ENCODE assay signal across 9 cellular contexts in genomic region chr5:68274847-68275700, GRCh38. TPM values are rescaled to one million over a fixed set of nuclear protein-coding genes. Genes with fewer than 3 reads are reported as not detected.
A peak's percentile ranks its signal among the peaks of the same experiment; 100 is the strongest.
DNase-seq lines count a peak whose midpoint lies in the region; ATAC-seq, FAIRE-seq and TF ChIP-seq lines count a peak whose summit lies in the region.
"Had no signal": no experiment of that assay in that cellular context is flagged by ENCODE, and none has a peak within 500 bp of the region (broad histone marks: within the 10 kb centered on the region; RNA-seq: fewer than 3 reads in every experiment).

No MANE protein-coding gene starts in this region.

- FAIRE-seq in GM12878 (lab: Jason Lieb, UNC) = peak; percentile 62

- peak overlapping the region; percentile 43; the same call in 1 of the 2 replicates for H3K9ac ChIP-seq in GM12878 (ENCODE audit: control insufficient read depth, insufficient read depth, low read length)

- H3K9me3 ChIP-seq in heart right ventricle (no peaks in the 10 kb centered on the region), GM12878 (replicated peaks; ENCODE audit: control insufficient read depth, insufficient read depth, low read length) (no peaks in the 10 kb centered on the region), upper lobe of right lung (no peaks in the 10 kb centered on the region), WERI-Rb-1 (ENCODE audit: severe bottlenecking) (no peaks in the 10 kb centered on the region)

- H3K27me3 ChIP-seq in heart right ventricle = no peaks in the 10 kb centered on the region
- no peaks in the 10 kb centered on the region for H3K27me3 ChIP-seq in GM12878 (replicated peaks in 1 of 2; ENCODE audit: control insufficient read depth in 2 of 2, insufficient read depth in 2 of 2, low read length in 1 of 2)
- H3K27me3 ChIP-seq in upper lobe of right lung = no peaks in the 10 kb centered on the region
- H3K27me3 ChIP-seq in WERI-Rb-1 (ENCODE audit: insufficient read depth, low read depth, severe bottlenecking) = no peaks in the 10 kb centered on the region

- H3K4me3 ChIP-seq in heart right ventricle = no peak overlapping the region
- H3K4me3 ChIP-seq in GM12878 = no peak overlapping the region
- H3K4me3 ChIP-seq in upper lobe of right lung = no peak overlapping the region
- no peak overlapping the region for H3K4me3 ChIP-seq in WERI-Rb-1 (ENCODE audit: low read depth, low read length)

- intact Hi-C loops in heart right ventricle (cut with DNase I) = loop anchor here in 2 of 10 donors (5.0 kb wide), 2 partner anchors 583 to 1028 kb away; no protein-coding TSS in a partner anchor
- intact Hi-C loops in Right ventricle myocardium superior (cut with DNase I) = loop anchor here (10.0 kb wide), 1 partner anchor 580 kb away; no protein-coding TSS in a partner anchor
- intact Hi-C loops in GM12878 (cut with micrococcal nuclease; ENCODE audit: unreplicated experiment) = loop anchor here (5.0 to 10.0 kb wide), 2 partner anchors 133 to 470 kb away; no protein-coding TSS in a partner anchor
- intact Hi-C loops in upper lobe of right lung (cut with DNase I) = no loop called here

- WGBS in heart right ventricle, 2 donors = 67 to 71% methylated on average over 9 of the region's 9 CpGs
- 2% methylated on average over 9 of the region's 9 CpGs for WGBS in GM12878 (ENCODE audit: insufficient coverage, insufficient replicate concordance, low lambda C conversion rate, missing lambda C conversion rate)

- in situ Hi-C loops in GM12878 (cut with MboI) = loop anchor here (10.0 kb wide), 1 partner anchor 370 kb away; no protein-coding TSS in a partner anchor

- TF ChIP-seq POLR2A in GM12878 (IDR thresholded peaks at IDR 0.05; ENCODE audit: low read depth, low read length) = no peak

- SMC1A ChIA-PET in GM12878 (lab: Charles Lee; ENCODE audit: uncharacterized antibody, unreplicated experiment) = interaction anchor here (1.0 to 2.5 kb wide), 6 partner anchors 12 to 1078 kb away, joined by 3 to 14 read pairs (median 3); partner anchors contain the start of gene CD180

- peaks cover 19% of the 10 kb centered on the region for H3K79me2 ChIP-seq in GM12878 (ENCODE audit: control insufficient read depth, insufficient read depth, low read length)

- peak overlapping the region; percentile 18; the same call in 1 of the 2 replicates for H2AFZ ChIP-seq in GM12878 (ENCODE audit: control insufficient read depth, low read depth, low read length)

- CTCF ChIA-PET in GM12878 (lab: Yijun Ruan, JAX) = interaction anchor here (0.6 to 0.9 kb wide), 2 partner anchors 13 to 713 kb away, joined by 3 read pairs; no protein-coding TSS in a partner anchor

- DNase-seq in heart right ventricle (no peak), Right ventricle myocardium superior (no peak), GM12878 (ENCODE audit: low read depth, low spot score) (no peak), upper lobe of right lung (no peak), kidney tubule cell (ENCODE audit: low spot score) (no peak), RPMI8226 (no peak), WERI-Rb-1 (no peak)

- RAD21 ChIA-PET in GM12878 (lab: Charles Lee; ENCODE audit: unreplicated experiment) = interaction anchor here (1.6 to 2.3 kb wide), 3 partner anchors 11 to 1029 kb away, joined by 3 to 14 read pairs (median 5); no protein-coding TSS in a partner anchor

- H3K36me3 ChIP-seq in heart right ventricle (peaks cover 0 to 70% (median 24%) of the 10 kb centered on the region in 9 donors), GM12878 (ENCODE audit: control insufficient read depth in 2 of 2, insufficient read depth in 2 of 2, low read length in 1 of 2) (peaks cover 9 to 37% of the 10 kb centered on the region in 2 experiments), upper lobe of right lung (peaks cover 65% of the 10 kb centered on the region), WERI-Rb-1 (peaks cover 28% of the 10 kb centered on the region)

- peak overlapping the region in 7 of 10 donors; percentile 39 to 92 (median 62) for H3K27ac ChIP-seq in heart right ventricle
- peak overlapping the region; percentile 86 for H3K27ac ChIP-seq in GM12878 (ENCODE audit: control insufficient read depth, insufficient read depth)
- peak overlapping the region; percentile 14 for H3K27ac ChIP-seq in upper lobe of right lung
- no peak overlapping the region for H3K27ac ChIP-seq in WERI-Rb-1
- H3K27ac ChIP-seq: RWPE1 had no signal

- TF ChIP-seq CTCF in heart right ventricle (IDR thresholded peaks at IDR 0.05) = no peak
- no peak for TF ChIP-seq CTCF in GM12878 (IDR thresholded peaks at IDR 0.05 in 2 of 3, conservative IDR thresholded peaks at IDR 0.05 in 1 of 3; ENCODE audit: control insufficient read depth in 2 of 3, extremely low read depth in 1 of 3, insufficient read depth in 1 of 3, low read depth in 3 of 3, low read length in 3 of 3)
- no peak for TF ChIP-seq CTCF in upper lobe of right lung (IDR thresholded peaks at IDR 0.05)
- no peak for TF ChIP-seq CTCF in WERI-Rb-1 (IDR thresholded peaks at IDR 0.05; ENCODE audit: low read depth, low read length)

- POLR2A ChIA-PET in GM12878 (lab: Charles Lee) = no interaction called here

- TF ChIP-seq RAD21 in GM12878 (IDR thresholded peaks at IDR 0.05; ENCODE audit: insufficient read depth, low read depth, low read length) = no peak

- H3K4me1 ChIP-seq in heart right ventricle = peaks cover 13 to 72% (median 53%) of the 10 kb centered on the region in 9 donors
- H3K4me1 ChIP-seq in GM12878 (ENCODE audit: control insufficient read depth, insufficient read depth, low read length) = peaks cover 30% of the 10 kb centered on the region
- peaks cover 21% of the 10 kb centered on the region for H3K4me1 ChIP-seq in upper lobe of right lung

- TSS peak; percentile 99 for BruUV-seq in GM12878 (replicated peaks; lab: Mats Ljungman, UMichigan)

- H4K20me1 ChIP-seq in GM12878 (ENCODE audit: control insufficient read depth, insufficient read depth) = no peaks in the 10 kb centered on the region

- H3K4me2 ChIP-seq in GM12878 (ENCODE audit: control insufficient read depth, insufficient read depth) = peak overlapping the region; percentile 86

- ATAC-seq in heart right ventricle (no peak), Right ventricle myocardium superior (ENCODE audit: poor library complexity) (no peak), HG03025 (IDR thresholded peaks at IDR 0.05; ENCODE audit: low FRiP score, unreplicated experiment) (peak; percentile 44), GM12878 (peak; percentile 79), upper lobe of right lung (no peak)

- peak; percentile 67 to 74; a peak in 3 of 4 replicates for TF ChIP-seq EP300 in GM12878 (IDR thresholded peaks at IDR 0.05; ENCODE audit: borderline replicate concordance in 1 of 2, control insufficient read depth in 1 of 2, low read depth in 2 of 2, low read length in 2 of 2)

TF ChIP-seq in GM12878, 131 proteins besides CTCF, POLR2A, EP300 and RAD21 (continues in another document):
- TF ChIP-seq YY1 (IDR thresholded peaks at IDR 0.05; ENCODE audit: low read depth, low read length) = no peak
- TF ChIP-seq MEF2A (IDR thresholded peaks at IDR 0.05; ENCODE audit: insufficient read depth, low read depth, low read length) = 0 out of 2 replicates have a peak, but pooled peaks have one; percentile 30
- TF ChIP-seq POLR2AphosphoS2 (IDR thresholded peaks at IDR 0.05; ENCODE audit: low read depth, low read length) = no peak
- TF ChIP-seq CREM (IDR thresholded peaks at IDR 0.05; ENCODE audit: low read depth) = peak; percentile 55
- no peak for TF ChIP-seq MEF2B (IDR thresholded peaks at IDR 0.05; ENCODE audit: partially characterized antibody, poor library complexity, severe bottlenecking)
- no peak for TF ChIP-seq USF1 (IDR thresholded peaks at IDR 0.05; ENCODE audit: borderline replicate concordance, extremely low read length, insufficient read depth, low read depth, low read length)
- TF ChIP-seq FOXM1 (IDR thresholded peaks at IDR 0.05; ENCODE audit: low read depth, low read length) = peak; percentile 73; the same call in 1 of the 2 replicates
- TF ChIP-seq PML (IDR thresholded peaks at IDR 0.05; ENCODE audit: low read length) = peak; percentile 56; the same call in 1 of the 2 replicates

RNA-seq across cellular contexts. Expression of gene PIK3R1, which starts 59.5 kb away (rescaled TPM):
- total RNA-seq in heart right ventricle (100 to 1,000 TPM in 8 of 10 donors, 10 to 100 TPM in 2; 45.6 to 269 (median 148) TPM), Right ventricle myocardium superior (103 TPM), GM12878 (2014; rRNA removed) (28.0 and 33.3 TPM in 2 replicates), GM12878 (2014; rRNA removed; fragmentation: Illumina TruSeq; extraction: Trizol) (30.1 and 34.9 TPM in 2 replicates), GM12878 (2021) (38.4 and 39.8 TPM in 2 replicates), upper lobe of right lung (137 TPM)
- polyA plus RNA-seq in heart right ventricle (10 to 100 TPM; 12.2 to 22.3 TPM), GM12878 (2011; rRNA removed) (14.6 and 15.9 TPM in 2 replicates), GM12878 (2014; fragmentation: Illumina TruSeq; extraction: Trizol) (34.6 and 38.1 TPM in 2 replicates), GM12878 (2014; fragmentation: Nextera tagmentation; extraction: Ambion mirVana) (1 to 10 TPM; 7.8 to 8.0 TPM), GM12878 (2014; rRNA removed) (15.1 and 15.6 TPM in 2 replicates), GM12878 (2016; fragmentation: Nextera tagmentation; extraction: Ambion mirVana) (10 to 100 TPM; 14.0 to 15.4 TPM)
- 40.8 and 49.4 TPM in 2 replicates for total RNA-seq in GM12878 (2013; cell fraction: nucleolus; rRNA removed)
- 11.5 TPM for polyA plus RNA-seq in GM12878 (2011; ENCODE audit: low read depth)
- 6.9 and 10.1 TPM in 2 replicates for polyA plus RNA-seq in GM12878 (2011; cell fraction: cytosol; rRNA removed)
- polyA plus RNA-seq in GM12878 (2011; cell fraction: nucleus; rRNA removed) = 10.3 and 15.8 TPM in 2 replicates
- polyA plus RNA-seq in GM12878 (2012) = 15.8 and 22.1 TPM in 2 replicates
- 30.3 and 32.3 TPM in 2 replicates for polyA minus RNA-seq in GM12878 (2011; rRNA and poly(A)+ RNA removed)
- 19.0 and 24.7 TPM in 2 replicates for polyA minus RNA-seq in GM12878 (2011; cell fraction: cytosol; rRNA and poly(A)+ RNA removed)
- polyA minus RNA-seq in GM12878 (2011; cell fraction: nucleus; rRNA and poly(A)+ RNA removed) = 23.9 and 37.7 TPM in 2 replicates

Comparison
In these comparisons a context has a peak if more than half of its experiments do, and no peak if none do; other contexts are left out.
1. ATAC-seq: peak in HG03025 (single experiment) and GM12878 (single experiment); none in heart right ventricle (0 of 8), Right ventricle myocardium superior (single experiment) and upper lobe of right lung (single experiment).